8 cellular contexts compared by ENCODE assay signal in genomic region chr20:5113615-5113986, GRCh38. TPM values are rescaled to one million over a fixed set of nuclear protein-coding genes. Genes with fewer than 3 reads are reported as not detected.
DNase-seq lines count a peak whose midpoint lies in the region; ATAC-seq, FAIRE-seq and TF ChIP-seq lines count a peak whose summit lies in the region.

No MANE protein-coding gene starts in this region.

- BruUV-seq in OCI-LY7 (replicated peaks; lab: Mats Ljungman, UMichigan) (no TSS peak), endothelial cell of umbilical vein (replicated peaks; lab: Mats Ljungman, UMichigan) (no TSS peak)

- TF ChIP-seq CTCF in DND-41 (IDR thresholded peaks at IDR 0.05; ENCODE audit: borderline replicate concordance, extremely low read depth, low read length, poor library complexity, severe bottlenecking) = no peak
- TF ChIP-seq CTCF in OCI-LY7 (conservative IDR thresholded peaks at IDR 0.05; ENCODE audit: low read length) = no peak
- no peak for TF ChIP-seq CTCF in endothelial cell of umbilical vein (IDR thresholded peaks at IDR 0.05; ENCODE audit: extremely low read depth in 1 of 2, insufficient read depth in 1 of 2, low read depth in 1 of 2, low read length in 2 of 2)
- no peak for TF ChIP-seq CTCF in pancreas (IDR thresholded peaks at IDR 0.05)

- H3K27ac ChIP-seq in DND-41 (ENCODE audit: low read length) = peak overlapping the region; percentile 72
- H3K27ac ChIP-seq in OCI-LY7 (ENCODE audit: low read depth, low read length, poor library complexity, severe bottlenecking) = peak overlapping the region; percentile 80
- H3K27ac ChIP-seq in endothelial cell of umbilical vein (ENCODE audit: insufficient read depth, low read depth, low read length) = peak overlapping the region; percentile 93
- H3K27ac ChIP-seq in pancreas = peak overlapping the region; percentile 88 to 95 (median 94)

- H3K4me1 ChIP-seq in DND-41 (ENCODE audit: insufficient read depth, low read length) (peaks cover 67% of the 10 kb centered on the region), OCI-LY7 (ENCODE audit: insufficient read depth, low read length, poor library complexity, severe bottlenecking) (peaks cover 51% of the 10 kb centered on the region), endothelial cell of umbilical vein (ENCODE audit: control insufficient read depth, extremely low read depth, insufficient read depth, low read length) (peaks cover 30% of the 10 kb centered on the region), pancreas (peaks cover 8 to 22% (median 16%) of the 10 kb centered on the region in 3 donors)

- FAIRE-seq in endothelial cell of umbilical vein (lab: Jason Lieb, UNC) = no peak
- FAIRE-seq in pancreas (lab: Jason Lieb, UNC) = no peak

- no peaks in the 10 kb centered on the region for H3K9me3 ChIP-seq in DND-41 (ENCODE audit: insufficient read depth, low read length, severe bottlenecking)
- no peaks in the 10 kb centered on the region for H3K9me3 ChIP-seq in OCI-LY7 (ENCODE audit: low read length)
- H3K9me3 ChIP-seq in endothelial cell of umbilical vein (replicated peaks; ENCODE audit: control insufficient read depth, insufficient read depth, low read length) = no peaks in the 10 kb centered on the region
- H3K9me3 ChIP-seq in pancreas = no peaks in the 10 kb centered on the region

- H2AFZ ChIP-seq in DND-41 (ENCODE audit: low read depth, low read length) (peak overlapping the region; percentile 71; the same call in 1 of the 2 replicates), OCI-LY7 (ENCODE audit: low read length) (no peak overlapping the region), endothelial cell of umbilical vein (ENCODE audit: low read depth, low read length) (no peak overlapping the region)

- POLR2A ChIA-PET in OCI-LY7 (lab: Charles Lee) (no interaction called here), endothelial cell of umbilical vein (lab: Charles Lee) (no interaction called here)

- dilution Hi-C loops in endothelial cell of umbilical vein (cut with MboI; ENCODE audit: extremely low pct_ligation_motif_present, low sequenced_read_pairs) = no loop called here

- no peak for DNase-seq in DND-41
- DNase-seq in OCI-LY7 (ENCODE audit: low spot score) = no peak
- no peak for DNase-seq in endothelial cell of umbilical vein (ENCODE audit: low read depth, low spot score)
- DNase-seq in pancreas = no peak
- DNase-seq in NCI-H774 (lab: John Stamatoyannopoulos, UW) = no peak
- DNase-seq in SKM-1 (lab: John Stamatoyannopoulos, UW; ENCODE audit: unreplicated experiment) = no peak
- DNase-seq in medulla oblongata (ENCODE audit: extremely low spot score) = no peak

- H3K4me2 ChIP-seq in DND-41 (ENCODE audit: insufficient read depth, low read length) (peak overlapping the region; percentile 88), OCI-LY7 (ENCODE audit: low read length) (peak overlapping the region; percentile 91), endothelial cell of umbilical vein (ENCODE audit: insufficient read depth, low read length) (peak overlapping the region; percentile 74)

- H3K9ac ChIP-seq in DND-41 (ENCODE audit: low read depth, low read length) = peak overlapping the region; percentile 64
- peak overlapping the region; percentile 97 for H3K9ac ChIP-seq in endothelial cell of umbilical vein (replicated peaks; ENCODE audit: extremely low read depth, insufficient read depth, low read length)

- intact Hi-C loops in OCI-LY7 (cut with micrococcal nuclease; ENCODE audit: unreplicated experiment) = no loop called here
- intact Hi-C loops in endothelial cell of umbilical vein (cut with micrococcal nuclease) = no loop called here
- intact Hi-C loops in pancreas (cut with DNase I) = no loop called here

- H3K79me2 ChIP-seq in DND-41 (ENCODE audit: insufficient read depth, low read length) (peaks cover 79% of the 10 kb centered on the region), OCI-LY7 (ENCODE audit: insufficient read depth, low read depth, low read length) (peaks cover 63% of the 10 kb centered on the region), endothelial cell of umbilical vein (ENCODE audit: control insufficient read depth, insufficient read depth, low read length) (peaks cover 40% of the 10 kb centered on the region)

- H4K20me1 ChIP-seq in DND-41 (ENCODE audit: insufficient read depth, low read length) (peaks cover 44% of the 10 kb centered on the region), OCI-LY7 (ENCODE audit: insufficient read depth, low read length) (peaks cover 44% of the 10 kb centered on the region), endothelial cell of umbilical vein (replicated peaks; ENCODE audit: control insufficient read depth, extremely low read depth, insufficient read depth, low read length) (no peaks in the 10 kb centered on the region)

- 17 to 18% methylated on average over 3 of the region's 3 CpGs for WGBS in pancreas, 2 donors

- peak overlapping the region; percentile 56 to 65; a peak in 3 of 4 replicates for H3K4me3 ChIP-seq in DND-41 (ENCODE audit: low read depth in 1 of 2, low read length in 2 of 2)
- H3K4me3 ChIP-seq in OCI-LY7 (ENCODE audit: low read depth, low read length, poor library complexity, severe bottlenecking) = peak overlapping the region; percentile 97
- H3K4me3 ChIP-seq in endothelial cell of umbilical vein (replicated peaks in 1 of 3; ENCODE audit: insufficient read depth in 1 of 3, low read depth in 1 of 3, low read length in 3 of 3) = peak overlapping the region in 2 of 3 experiments; percentile 77 to 94
- peak overlapping the region; percentile 48 to 66 (median 52) for H3K4me3 ChIP-seq in pancreas

- CTCF ChIA-PET in OCI-LY7 (lab: Charles Lee; ENCODE audit: unreplicated experiment) = interaction anchor here (2.9 kb wide), 1 partner anchor 13 kb away, joined by 9 read pairs; the partner anchor contains the start of gene CDS2
- CTCF ChIA-PET in endothelial cell of umbilical vein (lab: Charles Lee) = no interaction called here

- H3K9me2 ChIP-seq in OCI-LY7 (ENCODE audit: insufficient read depth, low read length) = no peaks in the 10 kb centered on the region

- TF ChIP-seq POLR2A in endothelial cell of umbilical vein (IDR thresholded peaks at IDR 0.05; ENCODE audit: low read depth, low read length) = no peak

- ATAC-seq in DND-41 (ENCODE audit: insufficient read depth, low read depth) = no peak
- no peak for ATAC-seq in pancreas
- no peak for ATAC-seq in GM19324 (IDR thresholded peaks at IDR 0.05; ENCODE audit: low FRiP score, unreplicated experiment)

- H3K9me1 ChIP-seq in endothelial cell of umbilical vein (replicated peaks; ENCODE audit: control insufficient read depth, extremely low read depth, insufficient read depth, low read length) = no peaks in the 10 kb centered on the region

- peaks cover 77% of the 10 kb centered on the region for H3K36me3 ChIP-seq in DND-41 (ENCODE audit: insufficient read depth, low read length)
- H3K36me3 ChIP-seq in OCI-LY7 (ENCODE audit: insufficient read depth, low read length) = peaks cover 83% of the 10 kb centered on the region
- peaks cover 0 to 3% of the 10 kb centered on the region in 2 experiments for H3K36me3 ChIP-seq in endothelial cell of umbilical vein (ENCODE audit: control insufficient read depth in 2 of 2, extremely low read depth in 1 of 2, insufficient read depth in 2 of 2, low read length in 2 of 2)
- H3K36me3 ChIP-seq in pancreas = peaks cover 0 to 33% (median 0%) of the 10 kb centered on the region in 3 donors

- no peaks in the 10 kb centered on the region for H3K27me3 ChIP-seq in DND-41 (ENCODE audit: insufficient read depth, low read length, poor library complexity)
- H3K27me3 ChIP-seq in endothelial cell of umbilical vein (ENCODE audit: control insufficient read depth in 2 of 2, insufficient read depth in 2 of 2, low read length in 2 of 2) = no peaks in the 10 kb centered on the region
- no peaks in the 10 kb centered on the region for H3K27me3 ChIP-seq in pancreas

TF ChIP-seq in endothelial cell of umbilical vein, 7 proteins besides CTCF, POLR2A, EP300 and RAD21 (continues in another document):
- TF ChIP-seq POLR2AphosphoS5 (IDR thresholded peaks at IDR 0.05; ENCODE audit: insufficient read depth, low read depth, low read length) = no peak

RNA-seq across cellular contexts. Expression of gene TMEM230, which starts 0.7 kb away (rescaled TPM):
- total RNA-seq in OCI-LY7 (2014; rRNA removed; shearing (Covaris generic)) = 114 and 138 TPM in 2 replicates
- total RNA-seq in OCI-LY7 (2022) (81.1 and 90.5 TPM in 2 replicates), endothelial cell of umbilical vein (80.5 and 93.3 TPM in 2 replicates), pancreas (10 to 100 TPM; 28.2 to 49.7 (median 43.4) TPM)
- polyA plus RNA-seq in endothelial cell of umbilical vein (139 and 146 TPM in 2 replicates), pancreas (10 to 100 TPM; 76.3 to 98.8 TPM)
- polyA plus RNA-seq in endothelial cell of umbilical vein (2011; cell fraction: cytosol; rRNA removed) = 131 and 137 TPM in 2 replicates
- polyA plus RNA-seq in endothelial cell of umbilical vein (2011; cell fraction: nucleus; rRNA removed) = 37.7 and 42.2 TPM in 2 replicates
- polyA plus RNA-seq in endothelial cell of umbilical vein (2012) = 134 and 142 TPM in 2 replicates
- polyA minus RNA-seq in endothelial cell of umbilical vein = 78.7 and 82.3 TPM in 2 replicates
- 17.3 TPM for polyA minus RNA-seq in endothelial cell of umbilical vein (2011; cell fraction: cytosol; rRNA and poly(A)+ RNA removed)
- 19.9 and 20.0 TPM in 2 replicates for polyA minus RNA-seq in endothelial cell of umbilical vein (2011; cell fraction: nucleus; rRNA and poly(A)+ RNA removed)

RNA-seq across cellular contexts. Expression of gene PCNA, which starts 6.2 kb away (rescaled TPM):
- 499 and 567 TPM in 2 replicates for total RNA-seq in OCI-LY7 (2014; rRNA removed; shearing (Covaris generic))
- total RNA-seq in OCI-LY7 (2022) (470 and 513 TPM in 2 replicates), endothelial cell of umbilical vein (161 and 175 TPM in 2 replicates), pancreas (10 to 100 TPM; 10.9 to 23.2 (median 16.8) TPM)
- polyA plus RNA-seq in endothelial cell of umbilical vein (261 and 295 TPM in 2 replicates), pancreas (10 to 100 TPM; 13.9 to 27.4 TPM)
- 260 and 295 TPM in 2 replicates for polyA plus RNA-seq in endothelial cell of umbilical vein (2011; cell fraction: cytosol; rRNA removed)
- polyA plus RNA-seq in endothelial cell of umbilical vein (2011; cell fraction: nucleus; rRNA removed) = 125 and 178 TPM in 2 replicates
- polyA plus RNA-seq in endothelial cell of umbilical vein (2012) = 108 and 212 TPM in 2 replicates
- polyA minus RNA-seq in endothelial cell of umbilical vein = 94.7 and 108 TPM in 2 replicates
- polyA minus RNA-seq in endothelial cell of umbilical vein (2011; cell fraction: cytosol; rRNA and poly(A)+ RNA removed) = 273 TPM
- 36.3 and 38.9 TPM in 2 replicates for polyA minus RNA-seq in endothelial cell of umbilical vein (2011; cell fraction: nucleus; rRNA and poly(A)+ RNA removed)

RNA-seq across cellular contexts. Expression of gene CDS2, which starts 13.2 kb away (rescaled TPM):
- 16.5 and 16.6 TPM in 2 replicates for total RNA-seq in OCI-LY7 (2014; rRNA removed; shearing (Covaris generic))
- 42.8 and 46.1 TPM in 2 replicates for total RNA-seq in OCI-LY7 (2022)
- total RNA-seq in endothelial cell of umbilical vein = 48.1 and 49.0 TPM in 2 replicates
- polyA plus RNA-seq in endothelial cell of umbilical vein = 39.5 and 47.0 TPM in 2 replicates
- polyA plus RNA-seq in endothelial cell of umbilical vein (2011; cell fraction: cytosol; rRNA removed) = 22.9 and 24.9 TPM in 2 replicates
- 19.1 and 25.9 TPM in 2 replicates for polyA plus RNA-seq in endothelial cell of umbilical vein (2011; cell fraction: nucleus; rRNA removed)
- 30.0 and 30.7 TPM in 2 replicates for polyA plus RNA-seq in endothelial cell of umbilical vein (2012)
- polyA minus RNA-seq in endothelial cell of umbilical vein = 122 and 166 TPM in 2 replicates
- 7.8 TPM for polyA minus RNA-seq in endothelial cell of umbilical vein (2011; cell fraction: cytosol; rRNA and poly(A)+ RNA removed)
- 20.5 and 42.7 TPM in 2 replicates for polyA minus RNA-seq in endothelial cell of umbilical vein (2011; cell fraction: nucleus; rRNA and poly(A)+ RNA removed)
- 10 to 100 TPM; 12.7 to 27.1 (median 15.8) TPM for total RNA-seq in pancreas
- 10 to 100 TPM in 1 of 2 donors, 1 to 10 TPM in 1; 4.6 to 11.8 TPM for polyA plus RNA-seq in pancreas
